In the genomic region with DNA sequence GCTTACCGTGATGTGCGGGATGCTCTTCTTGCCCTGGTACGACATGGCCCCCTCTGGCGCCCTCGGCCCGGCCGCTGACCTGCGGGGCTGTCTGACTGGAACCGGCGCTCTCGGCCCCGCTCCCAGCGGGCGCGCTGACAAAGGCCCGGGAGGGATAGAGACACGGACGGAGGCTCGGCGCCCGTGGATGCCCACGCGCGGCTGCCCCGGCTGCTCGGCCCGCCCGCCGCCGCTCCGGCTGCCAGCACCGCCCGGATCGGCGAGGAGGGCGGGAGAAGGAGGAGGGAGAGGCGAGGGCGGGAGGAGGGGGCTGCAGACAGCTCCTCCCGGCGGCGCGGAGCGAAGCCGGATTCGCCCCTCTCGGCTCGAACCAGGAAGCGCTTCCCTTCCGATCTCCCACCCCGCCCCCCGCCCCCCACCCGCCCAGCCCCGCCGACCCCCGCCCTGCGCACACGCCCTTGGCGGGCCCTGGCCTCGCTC, we compare ENCODE assay signal across 9 cellular contexts. TPM values are rescaled to one million over a fixed set of nuclear protein-coding genes. Genes with fewer than 3 reads are reported as not detected.
DNase-seq lines count a peak whose midpoint lies in the region; ATAC-seq, FAIRE-seq and TF ChIP-seq lines count a peak whose summit lies in the region.
"Had no signal": no experiment of that assay in that cellular context is flagged by ENCODE, and none has a peak within 500 bp of the region (broad histone marks: within the 10 kb centered on the region; RNA-seq: fewer than 3 reads in every experiment).

No MANE protein-coding gene starts in this region.

- H4K20me1 ChIP-seq in endothelial cell of umbilical vein (replicated peaks; ENCODE audit: control insufficient read depth, extremely low read depth, insufficient read depth, low read length), result no peaks in the 10 kb centered on the region

- no peak overlapping the region for H3K27ac Mint-ChIP-seq in osteocyte (ENCODE audit: unreplicated experiment)
- no peak overlapping the region for H3K27ac Mint-ChIP-seq in CD8-positive, alpha-beta T cell
- H3K27ac Mint-ChIP-seq in activated T-cell treated with anti-CD3 and anti-CD28 coated beads, Interleukin-2, amount 50 U/mL, for 72 hours, result no peak overlapping the region

- H3K9me1 ChIP-seq in endothelial cell of umbilical vein (replicated peaks; ENCODE audit: control insufficient read depth, extremely low read depth, insufficient read depth, low read length), result no peaks in the 10 kb centered on the region

- DNase-seq in COR-L47 (lab: John Stamatoyannopoulos, UW) (peak; percentile 88), NCI-H2171 treated with DMSO at 0.1 percent for 48 hours (lab: John Stamatoyannopoulos, UW) (peak; percentile 51), endothelial cell of umbilical vein (ENCODE audit: low read depth, low spot score) (no peak), osteocyte (ENCODE audit: extremely low spot score, unreplicated experiment) (no peak), GM19238 (ENCODE audit: insufficient read length, low spot score) (no peak)
- no peak for DNase-seq in CD8-positive, alpha-beta T cell
- no peak for DNase-seq in activated T-cell treated with anti-CD3 and anti-CD28 coated beads, Interleukin-2, amount 50 U/mL, for 72 hours
- DNase-seq: EL had no signal

- BruUV-seq in endothelial cell of umbilical vein (replicated peaks; lab: Mats Ljungman, UMichigan), result no TSS peak

- TF ChIP-seq CTCF in endothelial cell of umbilical vein (IDR thresholded peaks at IDR 0.05; ENCODE audit: extremely low read depth in 1 of 2, insufficient read depth in 1 of 2, low read depth in 1 of 2, low read length in 2 of 2) (no peak), osteocyte (IDR thresholded peaks at IDR 0.05) (no peak)
- no peak for TF ChIP-seq CTCF in CD8-positive, alpha-beta T cell (IDR thresholded peaks at IDR 0.05)

- H3K36me3 ChIP-seq in endothelial cell of umbilical vein (ENCODE audit: control insufficient read depth in 2 of 2, extremely low read depth in 1 of 2, insufficient read depth in 2 of 2, low read length in 2 of 2), result no peaks in the 10 kb centered on the region
- no peaks in the 10 kb centered on the region for H3K36me3 ChIP-seq in CD8-positive, alpha-beta T cell (ENCODE audit: insufficient read depth, low read length)

- peaks cover 38% of the 10 kb centered on the region for H3K27me3 Mint-ChIP-seq in osteocyte (ENCODE audit: unreplicated experiment)
- peaks cover 56% of the 10 kb centered on the region for H3K27me3 Mint-ChIP-seq in CD8-positive, alpha-beta T cell (ENCODE audit: low read depth)
- peaks cover 61% of the 10 kb centered on the region for H3K27me3 Mint-ChIP-seq in activated T-cell treated with anti-CD3 and anti-CD28 coated beads, Interleukin-2, amount 50 U/mL, for 72 hours (ENCODE audit: low read depth)

- peaks cover 24% of the 10 kb centered on the region for H3K4me1 Mint-ChIP-seq in osteocyte (ENCODE audit: unreplicated experiment)
- peaks cover 9% of the 10 kb centered on the region for H3K4me1 Mint-ChIP-seq in CD8-positive, alpha-beta T cell (ENCODE audit: low read depth)
- no peaks in the 10 kb centered on the region for H3K4me1 Mint-ChIP-seq in activated T-cell treated with anti-CD3 and anti-CD28 coated beads, Interleukin-2, amount 50 U/mL, for 72 hours (ENCODE audit: low read depth)

- H3K27me3 ChIP-seq in endothelial cell of umbilical vein (ENCODE audit: control insufficient read depth in 2 of 2, insufficient read depth in 2 of 2, low read length in 2 of 2), result peaks cover 47 to 57% of the 10 kb centered on the region in 2 experiments
- H3K27me3 ChIP-seq in CD8-positive, alpha-beta T cell (ENCODE audit: insufficient read depth, low read length), result peaks cover 21% of the 10 kb centered on the region

- no peaks in the 10 kb centered on the region for H3K36me3 Mint-ChIP-seq in osteocyte (ENCODE audit: unreplicated experiment)
- no peaks in the 10 kb centered on the region for H3K36me3 Mint-ChIP-seq in CD8-positive, alpha-beta T cell
- H3K36me3 Mint-ChIP-seq in activated T-cell treated with anti-CD3 and anti-CD28 coated beads, Interleukin-2, amount 50 U/mL, for 72 hours (ENCODE audit: insufficient read depth in 2 of 2), result peaks cover 1 to 2% of the 10 kb centered on the region in 2 donors

- intact Hi-C loops in endothelial cell of umbilical vein (cut with micrococcal nuclease), result no loop called here
- intact Hi-C loops in CD8-positive, alpha-beta T cell (cut with DNase I, micrococcal nuclease), result no loop called here

- no peak overlapping the region for H2AFZ ChIP-seq in endothelial cell of umbilical vein (ENCODE audit: low read depth, low read length)

- no peaks in the 10 kb centered on the region for H3K9me3 ChIP-seq in endothelial cell of umbilical vein (replicated peaks; ENCODE audit: control insufficient read depth, insufficient read depth, low read length)
- H3K9me3 ChIP-seq in CD8-positive, alpha-beta T cell (ENCODE audit: low read length), result no peaks in the 10 kb centered on the region

- POLR2A ChIA-PET in endothelial cell of umbilical vein (lab: Charles Lee), result no interaction called here
- POLR2A ChIA-PET in CD8-positive, alpha-beta T cell (lab: Charles Lee), result no interaction called here

- H3K9me3 Mint-ChIP-seq in osteocyte (ENCODE audit: unreplicated experiment), result no peaks in the 10 kb centered on the region
- no peaks in the 10 kb centered on the region for H3K9me3 Mint-ChIP-seq in CD8-positive, alpha-beta T cell
- H3K9me3 Mint-ChIP-seq in activated T-cell treated with anti-CD3 and anti-CD28 coated beads, Interleukin-2, amount 50 U/mL, for 72 hours, result peaks cover 0 to 2% of the 10 kb centered on the region in 2 donors

- FAIRE-seq in endothelial cell of umbilical vein (lab: Jason Lieb, UNC), result no peak

- no peak overlapping the region for H3K9ac ChIP-seq in endothelial cell of umbilical vein (replicated peaks; ENCODE audit: extremely low read depth, insufficient read depth, low read length)

- ATAC-seq in GM18520 (IDR thresholded peaks at IDR 0.05; ENCODE audit: unreplicated experiment), result no peak
- no peak for ATAC-seq in CD8-positive, alpha-beta T cell
- no peak for ATAC-seq in activated T-cell treated with anti-CD3 and anti-CD28 coated beads, Interleukin-2, amount 50 U/mL, for 72 hours (replicated peaks in 1 of 2)

- no peak overlapping the region for H3K4me2 ChIP-seq in endothelial cell of umbilical vein (ENCODE audit: insufficient read depth, low read length)

- no peaks in the 10 kb centered on the region for H3K4me1 ChIP-seq in endothelial cell of umbilical vein (ENCODE audit: control insufficient read depth, extremely low read depth, insufficient read depth, low read length)
- no peaks in the 10 kb centered on the region for H3K4me1 ChIP-seq in CD8-positive, alpha-beta T cell (ENCODE audit: insufficient read depth, low read length)

- H3K4me3 Mint-ChIP-seq in osteocyte (ENCODE audit: unreplicated experiment), result peak overlapping the region; percentile 73
- H3K4me3 Mint-ChIP-seq in CD8-positive, alpha-beta T cell, result no peak overlapping the region
- H3K4me3 Mint-ChIP-seq in activated T-cell treated with anti-CD3 and anti-CD28 coated beads, Interleukin-2, amount 50 U/mL, for 72 hours, result no peak overlapping the region

- H3K79me2 ChIP-seq in endothelial cell of umbilical vein (ENCODE audit: control insufficient read depth, insufficient read depth, low read length), result no peaks in the 10 kb centered on the region

- CTCF ChIA-PET in endothelial cell of umbilical vein (lab: Charles Lee), result no interaction called here
- CTCF ChIA-PET in CD8-positive, alpha-beta T cell (lab: Charles Lee), result no interaction called here

- H3K27ac ChIP-seq in endothelial cell of umbilical vein (ENCODE audit: insufficient read depth, low read depth, low read length), result no peak overlapping the region
- H3K27ac ChIP-seq in CD8-positive, alpha-beta T cell (ENCODE audit: low read depth, low read length), result no peak overlapping the region

- dilution Hi-C loops in endothelial cell of umbilical vein (cut with MboI; ENCODE audit: extremely low pct_ligation_motif_present, low sequenced_read_pairs), result no loop called here

- H3K4me3 ChIP-seq in endothelial cell of umbilical vein (replicated peaks in 1 of 3; ENCODE audit: insufficient read depth in 1 of 3, low read depth in 1 of 3, low read length in 3 of 3), result no peak overlapping the region
- no peak overlapping the region for H3K4me3 ChIP-seq in CD8-positive, alpha-beta T cell (ENCODE audit: low read depth, low read length)

- no peak for TF ChIP-seq POLR2A in endothelial cell of umbilical vein (IDR thresholded peaks at IDR 0.05; ENCODE audit: low read depth, low read length)

TF ChIP-seq in endothelial cell of umbilical vein, 7 proteins besides CTCF, POLR2A, EP300 and RAD21:
- TF ChIP-seq FOS (IDR thresholded peaks at IDR 0.05; ENCODE audit: borderline replicate concordance, insufficient read depth, low read length) (no peak), JUN (IDR thresholded peaks at IDR 0.05; ENCODE audit: borderline replicate concordance, insufficient read depth, insufficient read length, low read depth) (no peak), EZH2 (IDR thresholded peaks at IDR 0.05; ENCODE audit: borderline replicate concordance, low read depth, low read length, severe bottlenecking) (peak; percentile 53)

RNA-seq across cellular contexts. Expression of a gene that starts 4.6 kb away (rescaled TPM):
- total RNA-seq in endothelial cell of umbilical vein, result not detected in 2 replicates
- polyA plus RNA-seq in endothelial cell of umbilical vein, result 0.06 TPM in 2 replicates
- polyA plus RNA-seq in endothelial cell of umbilical vein (2011; cell fraction: cytosol; rRNA removed), result 0.03 and 0.06 TPM in 2 replicates
- 0.08 TPM in 2 replicates for polyA plus RNA-seq in endothelial cell of umbilical vein (2011; cell fraction: nucleus; rRNA removed)
- 7.9 and 8.3 TPM in 2 replicates for polyA plus RNA-seq in endothelial cell of umbilical vein (2012)
- 0.15 TPM in 1 of 2 replicates, not detected in the other for polyA minus RNA-seq in endothelial cell of umbilical vein
- polyA minus RNA-seq in endothelial cell of umbilical vein (2011; cell fraction: cytosol; rRNA and poly(A)+ RNA removed), result not detected
- not detected in 2 replicates for polyA minus RNA-seq in endothelial cell of umbilical vein (2011; cell fraction: nucleus; rRNA and poly(A)+ RNA removed)
- total RNA-seq in osteocyte, result 24.5 and 24.7 TPM in 2 replicates
- total RNA-seq in CD8-positive, alpha-beta T cell, result not detected
- not detected for total RNA-seq in activated T-cell treated with anti-CD3 and anti-CD28 coated beads, Interleukin-2, amount 50 U/mL, for 72 hours

Comparison
In these comparisons a context has a peak if more than half of its experiments do, and no peak if none do; other contexts are left out.
1. DNase-seq: peak in COR-L47 (single experiment) and NCI-H2171 treated with DMSO at 0.1 percent for 48 hours (single experiment); none in endothelial cell of umbilical vein (single experiment), osteocyte (single experiment), CD8-positive, alpha-beta T cell (0 of 7), activated T-cell treated with anti-CD3 and anti-CD28 coated beads, Interleukin-2, amount 50 U/mL, for 72 hours (0 of 2) and GM19238 (single experiment).
2. RNA of a gene that starts 4.6 kb away (total RNA-seq): 24.5 to 24.7 TPM in osteocyte; not detected in endothelial cell of umbilical vein, not detected in CD8-positive, alpha-beta T cell and not detected in activated T-cell treated with anti-CD3 and anti-CD28 coated beads, Interleukin-2, amount 50 U/mL, for 72 hours; every median in the first group is over 10 times any median in the second.